In the genomic region with DNA sequence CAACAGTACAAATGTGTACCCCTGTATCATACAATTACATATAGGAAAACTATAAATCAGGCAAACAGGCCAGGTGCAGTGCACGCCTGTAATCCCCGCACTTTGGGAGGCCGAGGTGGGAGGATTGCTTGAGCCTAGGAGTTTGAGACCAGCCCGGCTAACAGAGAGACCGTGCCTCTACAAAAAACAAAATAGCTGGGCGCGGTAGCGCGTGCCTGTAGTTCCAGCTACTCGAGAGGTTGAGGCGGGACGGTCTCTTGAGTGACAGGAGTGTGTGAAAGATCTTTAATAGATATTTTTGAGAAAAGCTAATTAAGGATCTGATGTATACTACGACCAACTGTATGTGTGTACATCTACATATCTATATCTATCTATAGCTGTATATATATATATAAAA, we compare ENCODE assay signal across 25 cellular contexts.
"Had no signal": no experiment of that assay in that cellular context is flagged by ENCODE, and none has a peak within 500 bp of the region (broad histone marks: within the 10 kb centered on the region; RNA-seq: fewer than 3 reads in every experiment).

No MANE protein-coding gene starts in this region.

- H3K4me1 Mint-ChIP-seq: nephron, neural crest cell had no signal

- H3K4me3 Mint-ChIP-seq: naive thymus-derived CD8-positive, alpha-beta T cell; nephron; neural crest cell; stimulated activated naive B cell treated with anti-CD40 and anti-IgM and Interleukin-4, amounts not matched to agents 10 μg/mL and 1 μg/mL and 100 μg/mL, for 72 hours had no signal

- H3K27ac Mint-ChIP-seq: stimulated activated naive B cell treated with anti-CD40 and anti-IgM and Interleukin-4, amounts not matched to agents 10 μg/mL and 1 μg/mL and 100 μg/mL, for 72 hours had no signal

- ATAC-seq: naive thymus-derived CD8-positive, alpha-beta T cell; psoas muscle; sciatic nerve; stimulated activated naive B cell treated with anti-CD40 and anti-IgM and Interleukin-4, amounts not matched to agents 10 μg/mL and 1 μg/mL and 100 μg/mL, for 72 hours; upper lobe of right lung had no signal

- H3K36me3 ChIP-seq: left ventricle myocardium inferior, right atrium auricular region, stomach, thyroid gland, upper lobe of right lung had no signal

- H3K27ac ChIP-seq: left ventricle myocardium inferior, parathyroid adenoma, psoas muscle, right atrium auricular region, skin epidermis, testis, thyroid gland, upper lobe of right lung had no signal

- H3K4me1 ChIP-seq: left ventricle myocardium inferior, parathyroid adenoma, psoas muscle, right atrium auricular region, testis, upper lobe of right lung had no signal

- H3K27me3 ChIP-seq: right atrium auricular region, stomach, testis, thyroid gland, upper lobe of right lung had no signal

- H3K9me3 Mint-ChIP-seq: naive thymus-derived CD8-positive, alpha-beta T cell; nephron; neural crest cell; stimulated activated naive B cell treated with anti-CD40 and anti-IgM and Interleukin-4, amounts not matched to agents 10 μg/mL and 1 μg/mL and 100 μg/mL, for 72 hours had no signal

- H3K9me3 ChIP-seq: left ventricle myocardium inferior, mucosa of descending colon, psoas muscle, right atrium auricular region, stomach, testis, thyroid gland, upper lobe of right lung had no signal

- H3K36me3 Mint-ChIP-seq: naive thymus-derived CD8-positive, alpha-beta T cell; stimulated activated naive B cell treated with anti-CD40 and anti-IgM and Interleukin-4, amounts not matched to agents 10 μg/mL and 1 μg/mL and 100 μg/mL, for 72 hours had no signal

- DNase-seq: islet precursor cell; left ventricle myocardium inferior; mesendoderm; midbrain; naive thymus-derived CD8-positive, alpha-beta T cell; psoas muscle; stimulated activated CD4-positive, alpha-beta T cell treated with anti-CD3 and anti-CD28 coated beads, Interleukin-12 subunit alpha, Interleukin-12 subunit beta, amount 100 ng/mL, for 4 hours; stimulated activated CD4-positive, alpha-beta T cell treated with anti-CD3 and anti-CD28 coated beads, Interleukin-15, amount 100 ng/mL, for 24 hours; stimulated activated CD4-positive, alpha-beta T cell treated with anti-CD3 and anti-CD28 coated beads, Interleukin-2, amount 100 ng/mL, for 24 hours; stimulated activated CD4-positive, alpha-beta T cell treated with anti-CD3 and anti-CD28 coated beads, Interleukin-4, amount 100 ng/mL, for 1 hour; stimulated activated naive B cell treated with anti-CD40 and anti-IgM and Interleukin-4, amounts not matched to agents 10 μg/mL and 1 μg/mL and 100 μg/mL, for 72 hours; stimulated activated naive CD8-positive, alpha-beta T cell treated with anti-CD3 and anti-CD28 coated beads, Interleukin-15, Interleukin-2, amounts not matched to agents 100 U/mL and 50 U/mL, for 24 hours; stomach; testis; trophoblast cell; upper lobe of right lung had no signal

- H3K4me3 ChIP-seq: left ventricle myocardium inferior, lung, mucosa of descending colon, psoas muscle, right atrium auricular region, skin epidermis, stomach, testis, thyroid gland, upper lobe of right lung had no signal
